15 cellular contexts compared by ENCODE assay signal in the genomic region with DNA sequence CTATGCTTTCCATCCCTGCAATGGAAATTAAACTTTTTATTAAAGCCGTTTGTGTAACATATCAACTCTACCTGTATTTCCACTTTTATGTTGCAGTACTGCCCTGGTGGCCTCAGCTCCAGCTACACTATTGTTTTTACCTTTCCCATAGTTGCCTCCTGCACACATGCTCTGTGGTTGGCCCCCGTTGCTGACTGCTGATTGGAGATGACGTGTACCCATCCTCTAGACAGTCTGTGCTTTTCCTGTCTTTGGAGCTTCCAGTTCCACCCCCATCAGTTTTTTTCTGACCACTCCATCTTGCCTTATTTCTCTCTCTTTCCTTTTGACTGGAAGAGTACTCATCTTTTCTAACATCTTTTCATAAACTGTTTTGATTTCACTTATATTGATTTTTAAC.
"Had no signal": no experiment of that assay in that cellular context is flagged by ENCODE, and none has a peak within 500 bp of the region (broad histone marks: within the 10 kb centered on the region; RNA-seq: fewer than 3 reads in every experiment).

No MANE protein-coding gene starts in this region.

- H3K9me3 Mint-ChIP-seq: central memory CD8-positive, alpha-beta T cell; stimulated activated effector memory CD8-positive, alpha-beta T cell treated with anti-CD3 and anti-CD28 coated beads, Interleukin-12 subunit alpha, Interleukin-12 subunit beta, amount 100 ng/mL, for 72 hours had no signal

- DNase-seq: activated CD4-positive, CD25-positive, alpha-beta regulatory T cell; activated naive CD4-positive, alpha-beta T cell treated with anti-CD3 and anti-CD28 coated beads, Interleukin-2, amount 50 U/mL, for 16 hours; adrenal gland; body of pancreas; effector memory CD4-positive, alpha-beta T cell; gastrocnemius medialis; kidney; left ventricle myocardium inferior; mesendoderm; small intestine; T-helper 1 cell had no signal

- H3K27ac Mint-ChIP-seq: stimulated activated effector memory CD8-positive, alpha-beta T cell treated with anti-CD3 and anti-CD28 coated beads, Interleukin-12 subunit alpha, Interleukin-12 subunit beta, amount 100 ng/mL, for 72 hours had no signal

- H3K4me1 Mint-ChIP-seq: central memory CD8-positive, alpha-beta T cell; stimulated activated effector memory CD8-positive, alpha-beta T cell treated with anti-CD3 and anti-CD28 coated beads, Interleukin-12 subunit alpha, Interleukin-12 subunit beta, amount 100 ng/mL, for 72 hours had no signal

- H3K36me3 Mint-ChIP-seq: stimulated activated effector memory CD8-positive, alpha-beta T cell treated with anti-CD3 and anti-CD28 coated beads, Interleukin-12 subunit alpha, Interleukin-12 subunit beta, amount 100 ng/mL, for 72 hours had no signal

- H3K27ac ChIP-seq: adrenal gland, left ventricle myocardium inferior had no signal

- H3K27me3 ChIP-seq: adrenal gland, body of pancreas, gastrocnemius medialis, right atrium auricular region, tibial nerve had no signal

- ATAC-seq: body of pancreas; gastrocnemius medialis; stimulated activated effector memory CD8-positive, alpha-beta T cell treated with anti-CD3 and anti-CD28 coated beads, Interleukin-12 subunit alpha, Interleukin-12 subunit beta, amount 100 ng/mL, for 72 hours had no signal

- H3K36me3 ChIP-seq: adrenal gland, gastrocnemius medialis, left ventricle myocardium inferior, right atrium auricular region had no signal

- H3K4me3 Mint-ChIP-seq: central memory CD8-positive, alpha-beta T cell; stimulated activated effector memory CD8-positive, alpha-beta T cell treated with anti-CD3 and anti-CD28 coated beads, Interleukin-12 subunit alpha, Interleukin-12 subunit beta, amount 100 ng/mL, for 72 hours had no signal

- H3K4me3 ChIP-seq: adrenal gland, body of pancreas, gastrocnemius medialis, left ventricle myocardium inferior, right atrium auricular region, tibial nerve had no signal

- H3K9me3 ChIP-seq: adrenal gland, body of pancreas, gastrocnemius medialis, left ventricle myocardium inferior, right atrium auricular region, tibial nerve had no signal
